In the genomic region with DNA sequence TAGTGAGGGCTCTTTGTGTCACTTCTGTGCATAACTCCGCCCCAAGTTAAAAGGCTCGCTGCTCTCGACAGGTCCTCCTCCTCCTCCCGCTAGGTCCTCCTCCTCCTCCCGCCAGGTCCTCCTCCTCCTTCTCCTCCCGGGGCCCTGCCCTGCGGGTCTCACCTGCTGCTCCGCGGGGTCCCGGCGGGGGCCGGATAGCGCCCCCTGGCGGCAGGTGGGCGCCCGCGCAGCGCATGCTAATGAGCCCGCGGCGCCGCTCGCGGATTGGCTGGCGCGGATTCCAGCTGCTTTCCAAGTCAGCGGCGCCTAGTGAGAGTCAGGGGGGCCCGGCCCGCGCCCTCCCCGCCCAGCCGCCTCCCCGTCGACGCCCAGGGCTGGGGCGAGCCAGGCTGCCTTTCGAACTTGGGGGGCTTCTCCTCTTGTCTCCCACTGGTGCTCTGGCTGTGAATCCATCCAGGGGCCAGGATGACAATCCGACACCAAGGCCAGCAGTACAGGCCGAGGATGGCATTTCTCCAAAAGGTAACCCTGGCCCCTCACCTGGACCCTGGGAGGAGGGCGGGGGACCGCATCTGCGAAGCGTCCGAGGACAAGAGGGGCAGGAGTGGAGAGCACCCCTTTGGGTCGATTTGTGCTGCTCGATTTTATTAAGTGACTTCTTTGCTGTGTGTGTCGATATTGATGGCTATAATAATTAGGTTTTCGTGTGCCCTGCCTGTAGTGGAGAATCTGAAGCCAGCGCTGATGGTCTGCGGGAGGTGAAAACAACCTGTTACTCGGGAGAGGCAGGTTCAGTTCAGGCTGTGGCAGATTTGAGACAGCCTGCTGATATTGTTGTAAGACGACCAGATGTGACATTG, we compare ENCODE assay signal across 8 cellular contexts. TPM values are rescaled to one million over a fixed set of nuclear protein-coding genes. Genes with fewer than 3 reads are reported as not detected.
DNase-seq lines count a peak whose midpoint lies in the region; ATAC-seq and TF ChIP-seq lines count a peak whose summit lies in the region.

A gene (plus strand): TSS at position 295 of the 860 bp plus-strand sequence. CDS start 171 bp downstream, at position 466.

- peak; percentile 99 for ATAC-seq in CD8-positive, alpha-beta T cell
- ATAC-seq in GM19463 (IDR thresholded peaks at IDR 0.05; ENCODE audit: unreplicated experiment) = peak; percentile 91

- H3K27ac ChIP-seq in CD8-positive, alpha-beta T cell (ENCODE audit: low read depth, low read length) = no peak within 1 kb of the TSS
- H3K27ac ChIP-seq in esophagus (ENCODE audit: low read depth in 2 of 2, low read length in 1 of 2) (no peak within 1 kb of the TSS), mucosa of rectum (ENCODE audit: low read depth in 2 of 2, low read length in 2 of 2) (no peak within 1 kb of the TSS)

- peaks cover 28% of the 10 kb centered on the region for H3K4me1 Mint-ChIP-seq in CD8-positive, alpha-beta T cell (ENCODE audit: low read depth)

- intact Hi-C loops in CD8-positive, alpha-beta T cell (cut with DNase I, micrococcal nuclease) = loop anchor here (1.0 to 5.0 kb wide), 7 partner anchors 13 to 360 kb away; a partner anchor contains a TSS

- peaks cover 24% of the 10 kb centered on the region for H3K4me1 ChIP-seq in CD8-positive, alpha-beta T cell (ENCODE audit: insufficient read depth, low read length)
- no peaks in the 10 kb centered on the region for H3K4me1 ChIP-seq in esophagus (ENCODE audit: control insufficient read depth in 2 of 2, insufficient read depth in 2 of 2, low read length in 1 of 2)
- peaks cover 5 to 6% of the 10 kb centered on the region in 2 donors for H3K4me1 ChIP-seq in mucosa of rectum (ENCODE audit: control insufficient read depth in 2 of 2, insufficient read depth in 2 of 2, low read length in 2 of 2)

- peaks cover 16% of the 10 kb centered on the region for H3K27me3 Mint-ChIP-seq in CD8-positive, alpha-beta T cell (ENCODE audit: low read depth)

- no peaks in the 10 kb centered on the region for H3K9me3 Mint-ChIP-seq in CD8-positive, alpha-beta T cell

- H3K4me3 ChIP-seq in CD8-positive, alpha-beta T cell (ENCODE audit: low read depth, low read length) = peak within 1 kb of the TSS; percentile 59
- H3K4me3 ChIP-seq in esophagus (ENCODE audit: low read depth in 1 of 2, low read length in 2 of 2) (peak within 1 kb of the TSS; percentile 30 to 42), mucosa of rectum (ENCODE audit: low read length in 2 of 2) (peak within 1 kb of the TSS; percentile 66 to 72)

- no peak within 1 kb of the TSS for H3K27ac Mint-ChIP-seq in CD8-positive, alpha-beta T cell

- peak; percentile 97 for TF ChIP-seq CTCF in CD8-positive, alpha-beta T cell (IDR thresholded peaks at IDR 0.05)

- H3K9me3 ChIP-seq in CD8-positive, alpha-beta T cell (ENCODE audit: low read length) = no peaks in the 10 kb centered on the region
- H3K9me3 ChIP-seq in esophagus (ENCODE audit: control insufficient read depth in 2 of 2, insufficient read depth in 1 of 2, low read depth in 1 of 2, low read length in 1 of 2) (no peaks in the 10 kb centered on the region), mucosa of rectum (ENCODE audit: control insufficient read depth in 2 of 2, low read length in 2 of 2) (no peaks in the 10 kb centered on the region)

- peak; percentile 68 to 90 (median 83) for DNase-seq in CD8-positive, alpha-beta T cell
- DNase-seq in HK-2 (ENCODE audit: unreplicated experiment) (peak; percentile 84), NOMO-1 (lab: John Stamatoyannopoulos, UW; ENCODE audit: unreplicated experiment in 2 of 2) (peak; percentile 39 to 55)
- DNase-seq in activated CD8-positive, alpha-beta memory T cell treated with anti-CD3 and anti-CD28 coated beads, Interleukin-2, amount 50 U/mL, for 48 hours = peak; percentile 96
- DNase-seq in stimulated activated CD8-positive, alpha-beta memory T cell treated with anti-CD3 and anti-CD28 coated beads, Interleukin-4, amount 100 ng/mL, for 4 hours (ENCODE audit: low read depth in 2 of 2, low spot score in 1 of 2) = peak; percentile 61 to 64

- H3K27me3 ChIP-seq in CD8-positive, alpha-beta T cell (ENCODE audit: insufficient read depth, low read length) = no peaks in the 10 kb centered on the region
- H3K27me3 ChIP-seq in esophagus (ENCODE audit: control insufficient read depth in 1 of 2, insufficient read depth in 2 of 2, low read length in 2 of 2) (no peaks in the 10 kb centered on the region), mucosa of rectum (ENCODE audit: control insufficient read depth in 2 of 2, insufficient read depth in 2 of 2, low read length in 2 of 2) (peaks cover 9 to 12% of the 10 kb centered on the region in 2 donors)

- H3K36me3 Mint-ChIP-seq in CD8-positive, alpha-beta T cell = no peaks in the 10 kb centered on the region

- POLR2A ChIA-PET in CD8-positive, alpha-beta T cell (lab: Charles Lee) = interaction anchor here (1.3 to 3.0 kb wide), 2 partner anchors 14 to 42 kb away, joined by 8 to 12 read pairs; no protein-coding TSS in a partner anchor

- H3K4me3 Mint-ChIP-seq in CD8-positive, alpha-beta T cell = peak within 1 kb of the TSS; percentile 77

- H3K36me3 ChIP-seq in CD8-positive, alpha-beta T cell (ENCODE audit: insufficient read depth, low read length) = no peaks in the 10 kb centered on the region
- H3K36me3 ChIP-seq in esophagus (ENCODE audit: control insufficient read depth in 2 of 2, insufficient read depth in 2 of 2, low read length in 1 of 2) = no peaks in the 10 kb centered on the region
- H3K36me3 ChIP-seq in mucosa of rectum (ENCODE audit: control insufficient read depth in 2 of 2, insufficient read depth in 2 of 2, low read length in 2 of 2) = no peaks in the 10 kb centered on the region

- CTCF ChIA-PET in CD8-positive, alpha-beta T cell (lab: Charles Lee) = interaction anchor here (0.6 to 3.2 kb wide), 18 partner anchors 9 to 1029 kb away, joined by 3 to 14 read pairs (median 3); no protein-coding TSS in a partner anchor

- 3 to 4% methylated on average over 31 to 53 of the region's 53 CpGs for WGBS in esophagus, 2 donors

- H3K9ac ChIP-seq in mucosa of rectum (ENCODE audit: low read depth in 1 of 2, low read length in 2 of 2) = peak within 1 kb of the TSS; percentile 41 to 64

RNA-seq across cellular contexts. Expression of the gene that starts here (rescaled TPM):
- total RNA-seq in CD8-positive, alpha-beta T cell = 1 to 10 TPM; 1.1 to 1.6 TPM
- polyA plus RNA-seq in esophagus = 1 to 10 TPM; 2.0 to 2.2 TPM
